In genomic region chr12:720231-720941, GRCh38 we compare ENCODE assay signal across 1 cellular context.
TF ChIP-seq lines count a peak whose summit lies in the region.

No MANE protein-coding gene starts in this region.

TF ChIP-seq in WTC11, 78 proteins besides CTCF, POLR2A, EP300 and RAD21 (continued from another document):
- TF ChIP-seq ARID4B (CRISPR knock-in tag; IDR thresholded peaks at IDR 0.05; ENCODE audit: borderline replicate concordance), result no peak
- TF ChIP-seq CREB1 (CRISPR knock-in tag; IDR thresholded peaks at IDR 0.05), result no peak
- TF ChIP-seq OVOL2 (CRISPR knock-in tag; IDR thresholded peaks at IDR 0.05; ENCODE audit: borderline replicate concordance), result no peak
- TF ChIP-seq ATF2 (CRISPR knock-in tag; IDR thresholded peaks at IDR 0.05; ENCODE audit: borderline replicate concordance, low read depth), result no peak
- TF ChIP-seq MAX (CRISPR knock-in tag; IDR thresholded peaks at IDR 0.05), result no peak
- no peak for TF ChIP-seq NFE2L1 (CRISPR knock-in tag; IDR thresholded peaks at IDR 0.05)
- no peak for TF ChIP-seq STAT6 (CRISPR knock-in tag; conservative IDR thresholded peaks at IDR 0.05; ENCODE audit: low read depth)
- TF ChIP-seq NR2C2 (CRISPR knock-in tag; IDR thresholded peaks at IDR 0.05), result no peak
- TF ChIP-seq ZNF425 (CRISPR knock-in tag; conservative IDR thresholded peaks at IDR 0.05), result no peak
- no peak for TF ChIP-seq ZBTB21 (CRISPR knock-in tag; IDR thresholded peaks at IDR 0.05; ENCODE audit: borderline replicate concordance)
- no peak for TF ChIP-seq SMAD3 (CRISPR knock-in tag; IDR thresholded peaks at IDR 0.05; ENCODE audit: borderline replicate concordance)
- no peak for TF ChIP-seq ZNF121 (CRISPR knock-in tag; IDR thresholded peaks at IDR 0.05)
